Comparison of ENCODE assay signal across 15 cellular contexts in genomic region chr6:161631676-161632194, GRCh38.
DNase-seq lines count a peak whose midpoint lies in the region; ATAC-seq and TF ChIP-seq lines count a peak whose summit lies in the region.
"Had no signal": no experiment of that assay in that cellular context is flagged by ENCODE, and none has a peak within 500 bp of the region (broad histone marks: within the 10 kb centered on the region; RNA-seq: fewer than 3 reads in every experiment).

No MANE protein-coding gene starts in this region.

- no peaks in the 10 kb centered on the region for H3K36me3 ChIP-seq in CD4-positive, CD25-positive, alpha-beta regulatory T cell (ENCODE audit: control insufficient read depth, insufficient read depth, low read length)
- H3K36me3 ChIP-seq: cardiac muscle cell, SJCRH30 had no signal

- H3K4me3 Mint-ChIP-seq in CD4-positive, CD25-positive, alpha-beta regulatory T cell = peak overlapping the region in 1 of 4 donors; percentile 27

- H3K36me3 Mint-ChIP-seq in CD4-positive, CD25-positive, alpha-beta regulatory T cell = peaks cover 4% of the 10 kb centered on the region

- DNase-seq in CD4-positive, CD25-positive, alpha-beta regulatory T cell = no peak
- DNase-seq in RPMI7951 (ENCODE audit: low read depth) (peak; percentile 89), fibroblast of peridontal ligament (ENCODE audit: extremely low read depth) (peak; percentile 56), skeletal muscle cell (ENCODE audit: low read depth) (peak; percentile 26), NCI-H187 (lab: John Stamatoyannopoulos, UW) (no peak), GM10248 (ENCODE audit: extremely low spot score) (no peak), activated T-cell treated with anti-CD3 and anti-CD28 coated beads for 4 hours (no peak)
- no peak for DNase-seq in activated T-cell treated with anti-CD3 and anti-CD28 coated beads, Interleukin-2, amount 50 U/mL, for 48 hours
- DNase-seq: activated T-cell treated with anti-CD3 and anti-CD28 coated beads, Interleukin-2, amount 50 U/mL, for 1 hour; erythroblast; GOT3; islet precursor cell; NCI-H524 had no signal

- H3K27ac Mint-ChIP-seq in CD4-positive, CD25-positive, alpha-beta regulatory T cell = no peak overlapping the region

- H3K27me3 Mint-ChIP-seq in CD4-positive, CD25-positive, alpha-beta regulatory T cell = no peaks in the 10 kb centered on the region

- H3K9me3 Mint-ChIP-seq in CD4-positive, CD25-positive, alpha-beta regulatory T cell = peaks cover 0 to 3% (median 1%) of the 10 kb centered on the region in 7 donors

- no peaks in the 10 kb centered on the region for H3K27me3 ChIP-seq in CD4-positive, CD25-positive, alpha-beta regulatory T cell (ENCODE audit: control insufficient read depth, insufficient read depth, low read length)
- H3K27me3 ChIP-seq: cardiac muscle cell, SJCRH30 had no signal

- no peaks in the 10 kb centered on the region for H3K4me1 ChIP-seq in CD4-positive, CD25-positive, alpha-beta regulatory T cell (ENCODE audit: control insufficient read depth, insufficient read depth, low read length, poor library complexity, severe bottlenecking)

- no peak for TF ChIP-seq CTCF in GM10248 (IDR thresholded peaks at IDR 0.05; ENCODE audit: control extremely low read depth, extremely low read depth, low read depth, missing control alignments)

- H3K9me3 ChIP-seq in CD4-positive, CD25-positive, alpha-beta regulatory T cell (ENCODE audit: control insufficient read depth in 2 of 2, low read length in 2 of 2) = no peaks in the 10 kb centered on the region
- H3K9me3 ChIP-seq: SJCRH30 had no signal

- POLR2A ChIA-PET in GM10248 (lab: Yijun Ruan, JAX) = no interaction called here

- no peak for ATAC-seq in CD4-positive, CD25-positive, alpha-beta regulatory T cell (ENCODE audit: low read depth in 2 of 2)

- no peak overlapping the region for H3K27ac ChIP-seq in CD4-positive, CD25-positive, alpha-beta regulatory T cell (ENCODE audit: insufficient read depth, low read length, poor library complexity, severe bottlenecking)
- H3K27ac ChIP-seq: cardiac muscle cell, SJCRH30 had no signal

- H3K4me1 Mint-ChIP-seq in CD4-positive, CD25-positive, alpha-beta regulatory T cell = peaks cover 0 to 8% (median 5%) of the 10 kb centered on the region in 4 donors

- CTCF ChIA-PET in GM10248 (lab: Yijun Ruan, JAX) = interaction anchor here (1.5 kb wide), 1 partner anchor 12 kb away, joined by 4 read pairs; no protein-coding TSS in a partner anchor

- peak overlapping the region; percentile 60 for H3K4me3 ChIP-seq in CD4-positive, CD25-positive, alpha-beta regulatory T cell (ENCODE audit: low read depth, low read length)
- no peak overlapping the region for H3K4me3 ChIP-seq in skeletal muscle cell (ENCODE audit: low read depth, low read length)
- H3K4me3 ChIP-seq: cardiac muscle cell, SJCRH30 had no signal

Comparison
In these comparisons a context has a peak if more than half of its experiments do, and no peak if none do; other contexts are left out.
1. DNase-seq: peak in RPMI7951 (single experiment), fibroblast of peridontal ligament (single experiment) and skeletal muscle cell (single experiment); none in CD4-positive, CD25-positive, alpha-beta regulatory T cell (0 of 3), NCI-H187 (0 of 2), GM10248 (single experiment), activated T-cell treated with anti-CD3 and anti-CD28 coated beads for 4 hours (single experiment) and activated T-cell treated with anti-CD3 and anti-CD28 coated beads, Interleukin-2, amount 50 U/mL, for 48 hours (0 of 2).